8 cellular contexts compared by ENCODE assay signal in the genomic region with DNA sequence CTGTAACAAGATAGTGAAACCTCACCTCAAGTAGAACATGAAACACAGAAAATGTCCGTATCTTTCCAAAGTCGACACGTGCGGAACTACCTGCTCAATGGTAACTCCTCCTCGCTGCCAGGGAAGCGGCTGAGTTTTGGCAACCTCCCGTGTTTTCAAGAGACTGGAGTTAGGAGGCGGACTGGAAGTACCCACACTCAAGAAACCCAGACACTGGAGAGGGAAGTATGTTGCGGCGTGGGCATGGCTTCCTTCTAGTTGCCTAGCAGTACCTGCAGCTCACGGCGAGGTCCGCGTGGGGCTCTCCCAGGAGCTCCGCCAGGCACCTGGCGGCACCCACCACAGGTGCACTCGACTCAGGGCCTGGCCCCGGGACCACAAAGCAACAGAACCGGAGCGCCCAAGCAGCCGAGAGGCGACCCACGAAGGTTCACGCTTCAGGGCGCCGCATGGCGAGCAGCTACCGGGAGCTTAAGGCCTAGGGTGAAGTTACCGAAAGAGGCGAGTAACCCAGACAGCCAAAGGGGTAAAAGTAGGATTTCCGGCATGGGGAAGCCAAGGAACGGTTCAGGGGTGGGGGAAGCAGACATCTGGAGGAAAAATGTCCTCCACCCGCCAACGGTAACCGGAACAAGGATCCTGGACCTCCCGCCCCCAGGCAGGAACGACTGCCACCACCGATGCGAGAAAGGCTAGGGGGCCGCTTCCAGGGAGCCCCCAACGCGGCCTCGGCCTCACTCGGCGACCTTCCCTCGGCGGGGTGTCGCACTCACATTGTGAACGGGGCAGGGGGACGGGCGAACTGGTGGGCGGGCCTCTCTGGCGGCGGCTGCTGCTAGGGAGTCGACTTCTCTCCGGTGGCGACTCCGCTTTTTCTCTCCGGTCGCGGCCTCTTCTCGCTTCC. TPM values are rescaled to one million over a fixed set of nuclear protein-coding genes. Genes with fewer than 3 reads are reported as not detected.
DNase-seq lines count a peak whose midpoint lies in the region; ATAC-seq and TF ChIP-seq lines count a peak whose summit lies in the region.

No MANE protein-coding gene starts in this region.

- H3K9ac ChIP-seq in muscle layer of colon (ENCODE audit: low read length): peak overlapping the region; percentile 93

- no peak for TF ChIP-seq CTCF in epithelial cell of proximal tubule (conservative IDR thresholded peaks at IDR 0.05; ENCODE audit: low read depth, low read length)

- H3K36me3 ChIP-seq in muscle layer of colon (ENCODE audit: insufficient read depth, low read length): no peaks in the 10 kb centered on the region

- DNase-seq in NCI-H748 treated with DMSO at 0.1 percent for 48 hours (lab: John Stamatoyannopoulos, UW) (peak; percentile 19), activated T-cell treated with anti-CD3 and anti-CD28 coated beads for 1 hour (ENCODE audit: low read depth) (peak; percentile 40), epithelial cell of proximal tubule (ENCODE audit: low read depth) (no peak), OCI-M2 (lab: John Stamatoyannopoulos, UW; ENCODE audit: unreplicated experiment) (no peak)
- DNase-seq in stimulated activated naive CD8-positive, alpha-beta T cell treated with anti-CD3 and anti-CD28 coated beads, Interleukin-15, Interleukin-2, amounts not matched to agents 100 U/mL and 50 U/mL, for 24 hours: peak; percentile 56

- H3K4me3 ChIP-seq in epithelial cell of proximal tubule (ENCODE audit: low read depth, low read length) (peak overlapping the region; percentile 100), muscle layer of colon (ENCODE audit: low read depth in 1 of 2, low read length in 2 of 2) (peak overlapping the region; percentile 90 to 93)

- H3K4me1 ChIP-seq in muscle layer of colon (ENCODE audit: insufficient read depth, low read length): peaks cover 19% of the 10 kb centered on the region

- H3K9me3 ChIP-seq in muscle layer of colon (ENCODE audit: low read length): no peaks in the 10 kb centered on the region

- peak overlapping the region; percentile 100 for H3K27ac ChIP-seq in muscle layer of colon (ENCODE audit: low read depth, low read length)

- TF ChIP-seq POLR2A in GM15510 (IDR thresholded peaks at IDR 0.05; ENCODE audit: borderline replicate concordance, extremely low read depth, insufficient read length): peak; percentile 37

- H3K27me3 ChIP-seq in muscle layer of colon (ENCODE audit: control insufficient read depth in 1 of 2, insufficient read depth in 2 of 2, low read length in 2 of 2): no peaks in the 10 kb centered on the region

- ATAC-seq in HG02943 (IDR thresholded peaks at IDR 0.05; ENCODE audit: low read depth, unreplicated experiment): peak; percentile 31
- ATAC-seq in stimulated activated naive CD8-positive, alpha-beta T cell treated with anti-CD3 and anti-CD28 coated beads, Interleukin-15, Interleukin-2, amounts not matched to agents 100 U/mL and 50 U/mL, for 24 hours: peak; percentile 1

RNA-seq across cellular contexts. Expression of a gene that starts 0.6 kb away (rescaled TPM):
- total RNA-seq in epithelial cell of proximal tubule: 110 and 203 TPM in 2 replicates

RNA-seq across cellular contexts. Expression of a gene that starts 37.6 kb away (rescaled TPM):
- total RNA-seq in epithelial cell of proximal tubule: 1,115 and 1,158 TPM in 2 replicates

RNA-seq across cellular contexts. Expression of a gene that starts 41.7 kb away (rescaled TPM):
- total RNA-seq in epithelial cell of proximal tubule: 569 and 705 TPM in 2 replicates

RNA-seq across cellular contexts. Expression of a gene that starts 57.4 kb away (rescaled TPM):
- total RNA-seq in epithelial cell of proximal tubule: 41.5 and 43.1 TPM in 2 replicates

Comparison
In these comparisons a context has a peak if more than half of its experiments do, and no peak if none do; other contexts are left out.
1. DNase-seq: peak in NCI-H748 treated with DMSO at 0.1 percent for 48 hours (single experiment), activated T-cell treated with anti-CD3 and anti-CD28 coated beads for 1 hour (single experiment) and stimulated activated naive CD8-positive, alpha-beta T cell treated with anti-CD3 and anti-CD28 coated beads, Interleukin-15, Interleukin-2, amounts not matched to agents 100 U/mL and 50 U/mL, for 24 hours (single experiment); none in epithelial cell of proximal tubule (single experiment) and OCI-M2 (single experiment).